ENCODE assay signal across 11 cellular contexts in genomic region chr2:238143239-238143951, GRCh38. TPM values are rescaled to one million over a fixed set of nuclear protein-coding genes. Genes with fewer than 3 reads are reported as not detected.
DNase-seq lines count a peak whose midpoint lies in the region; ATAC-seq and TF ChIP-seq lines count a peak whose summit lies in the region.
"Had no signal": no experiment of that assay in that cellular context is flagged by ENCODE, and none has a peak within 500 bp of the region (broad histone marks: within the 10 kb centered on the region; RNA-seq: fewer than 3 reads in every experiment).

No MANE protein-coding gene starts in this region.

- CTCF ChIA-PET in AG04449 (lab: Yijun Ruan, JAX), result interaction anchor here (1.3 to 2.3 kb wide), 2 partner anchors 11 to 220 kb away, joined by 3 to 7 read pairs; no protein-coding TSS in a partner anchor
- CTCF ChIA-PET in naive thymus-derived CD4-positive, alpha-beta T cell (lab: Charles Lee), result no interaction called here

- H3K27me3 Mint-ChIP-seq in naive thymus-derived CD4-positive, alpha-beta T cell, result no peaks in the 10 kb centered on the region

- TF ChIP-seq CTCF in AG04449 (IDR thresholded peaks at IDR 0.05; ENCODE audit: insufficient read depth, low read length, missing control alignments), result no peak
- TF ChIP-seq CTCF in foreskin keratinocyte (conservative IDR thresholded peaks at IDR 0.05), result no peak
- no peak for TF ChIP-seq CTCF in esophagus muscularis mucosa (IDR thresholded peaks at IDR 0.05)

- peaks cover 0 to 8% (median 7%) of the 10 kb centered on the region in 7 donors for H3K4me1 Mint-ChIP-seq in naive thymus-derived CD4-positive, alpha-beta T cell

- no peak overlapping the region for H3K4me3 ChIP-seq in AG04449 (ENCODE audit: low read depth, low read length)
- H3K4me3 ChIP-seq in SJCRH30, result no peak overlapping the region
- no peak overlapping the region for H3K4me3 ChIP-seq in esophagus muscularis mucosa
- no peak overlapping the region for H3K4me3 ChIP-seq in naive thymus-derived CD4-positive, alpha-beta T cell (ENCODE audit: low read length)
- H3K4me3 ChIP-seq: body of pancreas had no signal

- H3K27ac Mint-ChIP-seq in naive thymus-derived CD4-positive, alpha-beta T cell, result no peak overlapping the region

- H3K27ac ChIP-seq in SJCRH30 (peak overlapping the region; percentile 57), foreskin keratinocyte (no peak overlapping the region), esophagus muscularis mucosa (replicated peaks in 1 of 4) (no peak overlapping the region)
- no peak overlapping the region for H3K27ac ChIP-seq in naive thymus-derived CD4-positive, alpha-beta T cell (ENCODE audit: low read depth, low read length)
- H3K27ac ChIP-seq: body of pancreas, WERI-Rb-1 had no signal

- no peaks in the 10 kb centered on the region for H3K9me3 ChIP-seq in SJCRH30 (replicated peaks)
- no peaks in the 10 kb centered on the region for H3K9me3 ChIP-seq in esophagus muscularis mucosa
- H3K9me3 ChIP-seq in naive thymus-derived CD4-positive, alpha-beta T cell (ENCODE audit: control insufficient read depth in 2 of 3, low read length in 3 of 3), result no peaks in the 10 kb centered on the region
- H3K9me3 ChIP-seq: body of pancreas had no signal

- DNase-seq in AG04449 (ENCODE audit: low read depth, low spot score), result peak; percentile 17
- DNase-seq in Daoy (ENCODE audit: low read depth), result peak; percentile 85
- DNase-seq in SJCRH30, result peak; percentile 89 to 93
- DNase-seq in foreskin keratinocyte, result peak in 1 of 2 donors; percentile 45
- DNase-seq in esophagus muscularis mucosa (ENCODE audit: extremely low spot score), result no peak
- DNase-seq in naive thymus-derived CD4-positive, alpha-beta T cell, result no peak
- DNase-seq: body of pancreas, GF-D8, WERI-Rb-1 had no signal

- H3K36me3 ChIP-seq in SJCRH30 (no peaks in the 10 kb centered on the region), esophagus muscularis mucosa (peaks cover 0 to 15% (median 3%) of the 10 kb centered on the region in 4 donors)
- no peaks in the 10 kb centered on the region for H3K36me3 ChIP-seq in naive thymus-derived CD4-positive, alpha-beta T cell (ENCODE audit: control insufficient read depth in 2 of 3, insufficient read depth in 3 of 3, low read length in 3 of 3)
- H3K36me3 ChIP-seq: WERI-Rb-1 had no signal

- intact Hi-C loops in esophagus muscularis mucosa (cut with DNase I), result no loop called here
- intact Hi-C loops in naive thymus-derived CD4-positive, alpha-beta T cell (cut with micrococcal nuclease), result no loop called here

- peaks cover 0 to 1% (median 0%) of the 10 kb centered on the region in 11 donors for H3K9me3 Mint-ChIP-seq in naive thymus-derived CD4-positive, alpha-beta T cell

- POLR2A ChIA-PET in AG04449 (lab: Yijun Ruan, JAX), result interaction anchor here (0.7 kb wide), 1 partner anchor 442 kb away, joined by 4 read pairs; no protein-coding TSS in a partner anchor
- POLR2A ChIA-PET in naive thymus-derived CD4-positive, alpha-beta T cell (lab: Charles Lee), result no interaction called here

- TF ChIP-seq EP300 in esophagus muscularis mucosa (IDR thresholded peaks at IDR 0.05), result no peak

- H3K27me3 ChIP-seq in SJCRH30 (no peaks in the 10 kb centered on the region), foreskin keratinocyte (peaks cover 7% of the 10 kb centered on the region), esophagus muscularis mucosa (no peaks in the 10 kb centered on the region)
- no peaks in the 10 kb centered on the region for H3K27me3 ChIP-seq in naive thymus-derived CD4-positive, alpha-beta T cell (ENCODE audit: control insufficient read depth in 2 of 2, insufficient read depth in 2 of 2, low read length in 2 of 2)
- H3K27me3 ChIP-seq: body of pancreas had no signal

- ATAC-seq in foreskin keratinocyte, result peak; percentile 63
- no peak for ATAC-seq in HG03378 (IDR thresholded peaks at IDR 0.05; ENCODE audit: unreplicated experiment)
- ATAC-seq in HG02763 (IDR thresholded peaks at IDR 0.05; ENCODE audit: unreplicated experiment), result no peak
- ATAC-seq in naive thymus-derived CD4-positive, alpha-beta T cell, result no peak
- ATAC-seq: body of pancreas had no signal

- 69% methylated on average over 11 of the region's 20 CpGs for WGBS in esophagus muscularis mucosa

- TF ChIP-seq POLR2A in esophagus muscularis mucosa (IDR thresholded peaks at IDR 0.05; ENCODE audit: low read depth), result no peak

- no peaks in the 10 kb centered on the region for H3K36me3 Mint-ChIP-seq in naive thymus-derived CD4-positive, alpha-beta T cell

- H3K4me3 Mint-ChIP-seq in naive thymus-derived CD4-positive, alpha-beta T cell, result no peak overlapping the region

- H3K4me1 ChIP-seq in SJCRH30 (peaks cover 47% of the 10 kb centered on the region), foreskin keratinocyte (peaks cover 7% of the 10 kb centered on the region), esophagus muscularis mucosa (peaks cover 17 to 37% (median 26%) of the 10 kb centered on the region in 4 donors)
- H3K4me1 ChIP-seq in naive thymus-derived CD4-positive, alpha-beta T cell (ENCODE audit: control insufficient read depth in 2 of 2, insufficient read depth in 2 of 2, low read length in 2 of 2), result peaks cover 0 to 6% of the 10 kb centered on the region in 2 donors

RNA-seq across cellular contexts. Expression of gene KLHL30, which starts 4.9 kb away (rescaled TPM):
- total RNA-seq in Daoy (2014; rRNA removed; shearing (Covaris generic)), result 0.17 TPM in 1 of 2 replicates, not detected in the other
- 3.9 and 4.1 TPM in 2 replicates for total RNA-seq in SJCRH30 (2014; rRNA removed; shearing (Covaris generic))
- not detected in 2 replicates for total RNA-seq in foreskin keratinocyte
- polyA plus RNA-seq in foreskin keratinocyte, result not detected in 2 replicates
- 1 to 10 TPM; 1.2 to 8.0 (median 4.4) TPM for total RNA-seq in esophagus muscularis mucosa
- not detected for total RNA-seq in naive thymus-derived CD4-positive, alpha-beta T cell
- not detected for polyA plus RNA-seq in naive thymus-derived CD4-positive, alpha-beta T cell

RNA-seq across cellular contexts. Expression of gene ERFE, which starts 15.4 kb away (rescaled TPM):
- total RNA-seq in Daoy (2014; rRNA removed; shearing (Covaris generic)), result 3.6 and 6.8 TPM in 2 replicates
- 10.4 and 10.5 TPM in 2 replicates for total RNA-seq in SJCRH30 (2014; rRNA removed; shearing (Covaris generic))
- total RNA-seq in foreskin keratinocyte (0.28 and 0.75 TPM in 2 replicates), esophagus muscularis mucosa (under 1 TPM in 2 of 4 donors, not detected in 2; 0.39 to 0.66 TPM)
- 0.43 and 0.46 TPM in 2 replicates for polyA plus RNA-seq in foreskin keratinocyte
- total RNA-seq in naive thymus-derived CD4-positive, alpha-beta T cell, result under 1 TPM in 2 of 5 experiments, not detected in 3; 0.29 to 0.31 TPM
- polyA plus RNA-seq in naive thymus-derived CD4-positive, alpha-beta T cell, result not detected

RNA-seq across cellular contexts. Expression of gene ESPNL, which starts 43.3 kb away (rescaled TPM):
- 0.40 and 0.54 TPM in 2 replicates for total RNA-seq in Daoy (2014; rRNA removed; shearing (Covaris generic))
- 2.6 and 3.1 TPM in 2 replicates for total RNA-seq in SJCRH30 (2014; rRNA removed; shearing (Covaris generic))
- 0.25 and 0.92 TPM in 2 replicates for total RNA-seq in foreskin keratinocyte
- polyA plus RNA-seq in foreskin keratinocyte, result 0.20 and 0.71 TPM in 2 replicates
- 1 to 10 TPM in 1 of 4 donors, under 1 TPM in 2, not detected in 1; 0.78 to 1.3 (median 0.83) TPM for total RNA-seq in esophagus muscularis mucosa
- under 1 TPM in 4 of 5 experiments, not detected in 1; 0.07 to 0.35 (median 0.31) TPM for total RNA-seq in naive thymus-derived CD4-positive, alpha-beta T cell
- polyA plus RNA-seq in naive thymus-derived CD4-positive, alpha-beta T cell, result not detected
- total RNA-seq: body of pancreas had no signal

Comparison
In these comparisons a context has a peak if more than half of its experiments do, and no peak if none do; other contexts are left out.
1. DNase-seq: peak in AG04449 (single experiment), Daoy (single experiment) and SJCRH30 (2 of 2); none in esophagus muscularis mucosa (single experiment) and naive thymus-derived CD4-positive, alpha-beta T cell (0 of 9).